In the genomic region with DNA sequence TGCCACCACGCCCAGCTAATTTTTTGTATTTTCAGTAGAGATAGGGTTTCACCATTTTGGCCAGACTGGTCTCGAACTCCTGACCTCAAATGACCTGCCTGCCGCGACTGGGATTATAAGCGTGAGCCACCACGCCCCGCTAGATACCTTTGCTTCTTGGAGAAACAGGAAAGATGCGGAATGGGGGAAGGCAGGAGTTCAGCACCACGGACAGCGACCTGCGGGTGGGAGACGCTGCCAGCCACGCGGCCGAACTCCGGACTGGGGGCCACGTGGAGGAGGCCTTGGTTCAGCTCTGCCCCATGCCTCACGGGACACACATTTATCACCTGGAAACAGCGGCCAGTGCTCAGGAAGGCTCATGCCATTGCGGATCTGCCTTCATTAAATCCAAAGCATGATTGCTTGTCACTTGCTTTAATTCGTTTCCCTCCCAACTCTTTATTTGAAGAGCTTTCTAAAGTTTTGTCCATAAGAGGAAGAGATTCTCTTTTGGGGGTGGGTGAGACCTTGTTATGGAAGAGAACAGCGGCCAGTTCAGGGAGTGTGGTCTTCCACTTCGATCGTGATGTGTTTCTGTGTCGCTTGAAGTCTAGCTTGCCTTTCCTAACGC, we compare ENCODE assay signal across 1 cellular context.
TF ChIP-seq lines count a peak whose summit lies in the region.

No MANE protein-coding gene starts in this region.

TF ChIP-seq in HCT116, 20 proteins besides CTCF, POLR2A, EP300 and RAD21 (continued from another document):
- no peak for TF ChIP-seq CBX3 (IDR thresholded peaks at IDR 0.05; ENCODE audit: low read depth)
- TF ChIP-seq JUND (IDR thresholded peaks at IDR 0.05) = no peak
